In genomic region chr2:122238006-122238559, GRCh38 we compare ENCODE assay signal across 23 cellular contexts.
"Had no signal": no experiment of that assay in that cellular context is flagged by ENCODE, and none has a peak within 500 bp of the region (broad histone marks: within the 10 kb centered on the region; RNA-seq: fewer than 3 reads in every experiment).

No MANE protein-coding gene starts in this region.

- H3K4me3 ChIP-seq: ascending aorta, colonic mucosa, left ventricle myocardium inferior, psoas muscle, skin epidermis, tibial nerve, uterus had no signal

- ATAC-seq: psoas muscle, right cardiac atrium had no signal

- H3K4me1 Mint-ChIP-seq: central memory CD8-positive, alpha-beta T cell had no signal

- H3K4me3 Mint-ChIP-seq: central memory CD8-positive, alpha-beta T cell; stimulated activated naive CD8-positive, alpha-beta T cell treated with anti-CD3 and anti-CD28 coated beads, Interleukin-15, Interleukin-2, amounts not matched to agents 100 ng/mL and 50 ng/mL, for 24 hours had no signal

- H3K27ac ChIP-seq: ascending aorta, colonic mucosa, left ventricle myocardium inferior, psoas muscle, skin epidermis, tibial nerve, uterus had no signal

- H3K27me3 ChIP-seq: ascending aorta, colonic mucosa, tibial nerve, uterus had no signal

- H3K27ac Mint-ChIP-seq: stimulated activated naive CD8-positive, alpha-beta T cell treated with anti-CD3 and anti-CD28 coated beads, Interleukin-15, Interleukin-2, amounts not matched to agents 100 ng/mL and 50 ng/mL, for 24 hours had no signal

- DNase-seq: activated CD4-positive, alpha-beta T cell treated with anti-CD3 and anti-CD28 coated beads, Interleukin-2, amount 50 U/mL, for 1 hour; activated CD4-positive, CD25-positive, alpha-beta regulatory T cell treated with anti-CD3 and anti-CD28 coated beads, Interleukin-2, amount 50 U/mL, for 72 hours; activated CD8-positive, alpha-beta memory T cell treated with anti-CD3 and anti-CD28 coated beads for 24 hours; activated CD8-positive, alpha-beta memory T cell treated with anti-CD3 and anti-CD28 coated beads, Interleukin-2, amount 50 U/mL, for 48 hours; activated effector memory CD4-positive, alpha-beta T cell treated with anti-CD3 and anti-CD28 coated beads, Interleukin-2, amount 50 U/mL, for 16 hours; activated naive CD4-positive, alpha-beta T cell treated with anti-CD3 and anti-CD28 coated beads, Interleukin-2, amount 50 U/mL, for 16 hours; activated T-cell treated with anti-CD3 and anti-CD28 coated beads, Interleukin-2, amount 50 U/mL, for 48 hours; colonic mucosa; foreskin melanocyte; glutamatergic neuron; hypothalamus; kidney; left ventricle myocardium inferior; mammary epithelial cell; psoas muscle; right cardiac atrium; T1000; uterus had no signal

- H3K9me3 ChIP-seq: ascending aorta, colonic mucosa, left ventricle myocardium inferior, psoas muscle, tibial nerve, uterus had no signal

- H3K9me3 Mint-ChIP-seq: stimulated activated naive CD8-positive, alpha-beta T cell treated with anti-CD3 and anti-CD28 coated beads, Interleukin-15, Interleukin-2, amounts not matched to agents 100 ng/mL and 50 ng/mL, for 24 hours had no signal

- H3K36me3 ChIP-seq: ascending aorta, colonic mucosa, left ventricle myocardium inferior, tibial nerve, uterus had no signal

- H3K27me3 Mint-ChIP-seq: central memory CD8-positive, alpha-beta T cell; stimulated activated naive CD8-positive, alpha-beta T cell treated with anti-CD3 and anti-CD28 coated beads, Interleukin-15, Interleukin-2, amounts not matched to agents 100 ng/mL and 50 ng/mL, for 24 hours had no signal

- H3K4me1 ChIP-seq: ascending aorta, colonic mucosa, left ventricle myocardium inferior, psoas muscle, tibial nerve, uterus had no signal
